ENCODE assay signal across 17 cellular contexts in the genomic region with DNA sequence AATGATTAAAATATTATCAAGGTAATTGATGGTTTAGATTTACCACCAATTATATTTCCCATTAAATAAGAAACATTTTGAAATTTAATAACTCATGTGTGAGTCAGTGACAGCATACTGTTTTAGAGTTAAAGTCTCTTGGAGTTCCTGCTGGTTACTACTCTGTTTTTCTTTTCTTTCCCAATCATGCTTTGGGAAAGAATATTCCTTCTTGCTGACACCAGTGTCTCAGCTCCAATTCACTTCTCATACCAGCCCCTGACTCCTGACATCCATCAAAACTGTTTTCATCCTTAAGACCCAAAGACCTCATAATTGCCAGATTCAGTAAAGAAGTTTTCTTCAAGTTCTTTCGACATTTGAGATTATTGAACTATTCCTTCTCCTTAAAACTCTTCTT. TPM values are rescaled to one million over a fixed set of nuclear protein-coding genes. Genes with fewer than 3 reads are reported as not detected.
DNase-seq lines count a peak whose midpoint lies in the region; ATAC-seq and TF ChIP-seq lines count a peak whose summit lies in the region.
"Had no signal": no experiment of that assay in that cellular context is flagged by ENCODE, and none has a peak within 500 bp of the region (broad histone marks: within the 10 kb centered on the region; RNA-seq: fewer than 3 reads in every experiment).

No MANE protein-coding gene starts in this region.

- no peak overlapping the region for H3K27ac Mint-ChIP-seq in WTC11
- peak overlapping the region; percentile 19 for H3K27ac Mint-ChIP-seq in dendritic cell treated with granulocyte-macrophage colony-stimulating factor and Interleukin-4, amounts not matched to agents 40 ng/mL and 50 ng/mL, for 4 days
- H3K27ac Mint-ChIP-seq: CD14-positive monocyte, H9 had no signal

- H3K27me3 ChIP-seq in osteoblast (ENCODE audit: insufficient read depth, low read length) = no peaks in the 10 kb centered on the region

- POLR2A ChIA-PET in WTC11 (lab: Charles Lee) = no interaction called here
- POLR2A ChIA-PET in HEK293T (lab: Yijun Ruan, JAX) = no interaction called here

- intact Hi-C loops in dendritic cell treated with granulocyte-macrophage colony-stimulating factor and Interleukin-4, amounts not matched to agents 40 ng/mL and 50 ng/mL, for 4 days (cut with micrococcal nuclease) = no loop called here

- no peak overlapping the region for H3K4me3 ChIP-seq in osteoblast (ENCODE audit: insufficient read depth, low read length)

- no peaks in the 10 kb centered on the region for H3K9me3 Mint-ChIP-seq in WTC11
- H3K9me3 Mint-ChIP-seq in dendritic cell treated with granulocyte-macrophage colony-stimulating factor and Interleukin-4, amounts not matched to agents 40 ng/mL and 50 ng/mL, for 4 days = peaks cover 9% of the 10 kb centered on the region
- H3K9me3 Mint-ChIP-seq: CD14-positive monocyte, H9 had no signal

- H3K36me3 ChIP-seq in osteoblast (ENCODE audit: insufficient read depth, low read length) = no peaks in the 10 kb centered on the region

- H3K79me2 ChIP-seq in osteoblast (ENCODE audit: insufficient read depth, low read length) = no peaks in the 10 kb centered on the region

- no peaks in the 10 kb centered on the region for H3K4me1 Mint-ChIP-seq in WTC11
- peaks cover 35% of the 10 kb centered on the region for H3K4me1 Mint-ChIP-seq in dendritic cell treated with granulocyte-macrophage colony-stimulating factor and Interleukin-4, amounts not matched to agents 40 ng/mL and 50 ng/mL, for 4 days (ENCODE audit: low read depth)
- H3K4me1 Mint-ChIP-seq: H9 had no signal

- H3K27me3 Mint-ChIP-seq in WTC11 (ENCODE audit: low read depth) = no peaks in the 10 kb centered on the region
- H3K27me3 Mint-ChIP-seq in dendritic cell treated with granulocyte-macrophage colony-stimulating factor and Interleukin-4, amounts not matched to agents 40 ng/mL and 50 ng/mL, for 4 days = no peaks in the 10 kb centered on the region

- H3K4me2 ChIP-seq in osteoblast (ENCODE audit: insufficient read depth, low read length) = peak overlapping the region; percentile 56

- H3K4me3 Mint-ChIP-seq in WTC11 = no peak overlapping the region
- no peak overlapping the region for H3K4me3 Mint-ChIP-seq in dendritic cell treated with granulocyte-macrophage colony-stimulating factor and Interleukin-4, amounts not matched to agents 40 ng/mL and 50 ng/mL, for 4 days
- H3K4me3 Mint-ChIP-seq: CD14-positive monocyte, H9 had no signal

- H3K4me1 ChIP-seq in osteoblast (ENCODE audit: insufficient read depth, low read length) = peaks cover 40% of the 10 kb centered on the region

- H4K20me1 ChIP-seq in osteoblast (ENCODE audit: insufficient read depth, low read length) = no peaks in the 10 kb centered on the region

- H3K27ac ChIP-seq in osteoblast (ENCODE audit: low read depth, low read length) = peak overlapping the region; percentile 75

- no peak for ATAC-seq in WTC11
- ATAC-seq in HG03039 (IDR thresholded peaks at IDR 0.05; ENCODE audit: unreplicated experiment) = no peak

- no peaks in the 10 kb centered on the region; the same call in 1 of the 2 replicates for H3K36me3 Mint-ChIP-seq in WTC11
- peaks cover 18% of the 10 kb centered on the region for H3K36me3 Mint-ChIP-seq in dendritic cell treated with granulocyte-macrophage colony-stimulating factor and Interleukin-4, amounts not matched to agents 40 ng/mL and 50 ng/mL, for 4 days (ENCODE audit: low read depth)
- H3K36me3 Mint-ChIP-seq: CD14-positive monocyte had no signal

- no peak overlapping the region for H2AFZ ChIP-seq in osteoblast (ENCODE audit: low read length)

- DNase-seq in AG20443 (ENCODE audit: low spot score) (peak; percentile 28), WTC11 (ENCODE audit: low spot score) (no peak), osteoblast (ENCODE audit: insufficient read length, low spot score, missing footprints) (peak; percentile 75), HEK293T (ENCODE audit: extremely low spot score) (no peak), AG08395 (ENCODE audit: low spot score) (no peak)
- DNase-seq: AML-193; COR-L47; H9; NCI-H1092 treated with DMSO at 0.1 percent for 48 hours; NCI-H1694; NCI-H345; NCI-H69; NK-92 treated with Interleukin-12 subunit alpha and Interleukin-12 subunit beta, amount 100 ng/mL, for 24 hours; SIG-M5 had no signal

- no peaks in the 10 kb centered on the region for H3K9me3 ChIP-seq in osteoblast (ENCODE audit: low read depth, low read length)

- TF ChIP-seq CTCF in WTC11 (IDR thresholded peaks at IDR 0.05) = no peak
- TF ChIP-seq CTCF in osteoblast (IDR thresholded peaks at IDR 0.05; ENCODE audit: extremely low read depth, low read depth, low read length) = no peak

- CTCF ChIA-PET in WTC11 (lab: Charles Lee) (no interaction called here), HEK293T (lab: Yijun Ruan, JAX) (no interaction called here)

TF ChIP-seq in WTC11, 78 proteins besides CTCF, POLR2A, EP300 and RAD21:
- TF ChIP-seq HMGA2 (CRISPR knock-in tag; IDR thresholded peaks at IDR 0.05) = peak; percentile 25; the same call in 1 of the 2 replicates
- TF ChIP-seq, protein P1, sequence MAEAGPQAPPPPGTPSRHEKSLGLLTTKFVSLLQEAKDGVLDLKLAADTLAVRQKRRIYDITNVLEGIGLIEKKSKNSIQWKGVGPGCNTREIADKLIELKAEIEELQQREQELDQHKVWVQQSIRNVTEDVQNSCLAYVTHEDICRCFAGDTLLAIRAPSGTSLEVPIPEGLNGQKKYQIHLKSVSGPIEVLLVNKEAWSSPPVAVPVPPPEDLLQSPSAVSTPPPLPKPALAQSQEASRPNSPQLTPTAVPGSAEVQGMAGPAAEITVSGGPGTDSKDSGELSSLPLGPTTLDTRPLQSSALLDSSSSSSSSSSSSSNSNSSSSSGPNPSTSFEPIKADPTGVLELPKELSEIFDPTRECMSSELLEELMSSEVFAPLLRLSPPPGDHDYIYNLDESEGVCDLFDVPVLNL (CRISPR knock-in tag; IDR thresholded peaks at IDR 0.05; ENCODE audit: borderline replicate concordance, low read depth) = no peak

TF ChIP-seq in HEK293T, 16 proteins besides CTCF, POLR2A, EP300 and RAD21:
- no peak for TF ChIP-seq TARDBP (IDR thresholded peaks at IDR 0.05)
- TF ChIP-seq FOXM1 (IDR thresholded peaks at IDR 0.05; ENCODE audit: borderline replicate concordance) = no peak
- no peak for TF ChIP-seq BHLHE40 (IDR thresholded peaks at IDR 0.05; ENCODE audit: borderline replicate concordance)
- TF ChIP-seq NFRKB (IDR thresholded peaks at IDR 0.05) = no peak
- TF ChIP-seq SP1 (IDR thresholded peaks at IDR 0.05) = no peak
- no peak for TF ChIP-seq LEF1 (IDR thresholded peaks at IDR 0.05; ENCODE audit: borderline replicate concordance)
- TF ChIP-seq HDGF (IDR thresholded peaks at IDR 0.05; ENCODE audit: borderline replicate concordance) = no peak
- TF ChIP-seq ZNF384 (IDR thresholded peaks at IDR 0.05) = no peak
- TF ChIP-seq ARNT (IDR thresholded peaks at IDR 0.05) = no peak
- no peak for TF ChIP-seq L3MBTL2 (conservative IDR thresholded peaks at IDR 0.05)
- no peak for TF ChIP-seq SUZ12 (IDR thresholded peaks at IDR 0.05)
- TF ChIP-seq FOXK2 (IDR thresholded peaks at IDR 0.05) = no peak

RNA-seq across cellular contexts. Expression of a gene that starts 50.3 kb away (rescaled TPM):
- 38.8 to 44.0 TPM (median 39.3 TPM) in 3 replicates for total RNA-seq in WTC11 (2021)
- total RNA-seq in osteoblast = 70.9 and 96.9 TPM in 2 replicates

Comparison
In these comparisons a context has a peak if more than half of its experiments do, and no peak if none do; other contexts are left out.
1. DNase-seq: peak in AG20443 (single experiment) and osteoblast (single experiment); none in WTC11 (single experiment), HEK293T (single experiment) and AG08395 (single experiment).